ENCODE assay signal across 9 cellular contexts in genomic region chr1:8374356-8374755, GRCh38. TPM values are rescaled to one million over a fixed set of nuclear protein-coding genes. Genes with fewer than 3 reads are reported as not detected.
DNase-seq lines count a peak whose midpoint lies in the region; ATAC-seq and TF ChIP-seq lines count a peak whose summit lies in the region.
"Had no signal": no experiment of that assay in that cellular context is flagged by ENCODE, and none has a peak within 500 bp of the region (broad histone marks: within the 10 kb centered on the region; RNA-seq: fewer than 3 reads in every experiment).

No MANE protein-coding gene starts in this region.

- no peak overlapping the region for H3K4me3 Mint-ChIP-seq in activated T-cell treated with anti-CD3 and anti-CD28 coated beads, Interleukin-2, amount 50 U/mL, for 72 hours
- no peak overlapping the region for H3K4me3 Mint-ChIP-seq in mesothelial cell of epicardium

- no peak for DNase-seq in activated T-cell treated with anti-CD3 and anti-CD28 coated beads, Interleukin-2, amount 50 U/mL, for 72 hours
- DNase-seq in activated T-cell treated with anti-CD3 and anti-CD28 coated beads for 4 hours: no peak
- no peak for DNase-seq in colonic mucosa
- DNase-seq in mesothelial cell of epicardium (ENCODE audit: low spot score in 2 of 2, unreplicated experiment in 2 of 2): no peak
- DNase-seq in thyroid gland: peak in 1 of 2 donors; percentile 8
- no peak for DNase-seq in activated effector memory CD4-positive, alpha-beta T cell treated with anti-CD3 and anti-CD28 coated beads, Interleukin-2, amount 50 U/mL, for 16 hours
- no peak for DNase-seq in LoVo (ENCODE audit: low spot score)

- no peak for ATAC-seq in activated T-cell treated with anti-CD3 and anti-CD28 coated beads, Interleukin-2, amount 50 U/mL, for 72 hours (replicated peaks in 1 of 2)
- ATAC-seq in HG03442 (IDR thresholded peaks at IDR 0.05; ENCODE audit: unreplicated experiment): no peak

- H3K4me1 Mint-ChIP-seq in activated T-cell treated with anti-CD3 and anti-CD28 coated beads, Interleukin-2, amount 50 U/mL, for 72 hours (ENCODE audit: low read depth): peaks cover 44% of the 10 kb centered on the region
- peaks cover 87% of the 10 kb centered on the region for H3K4me1 Mint-ChIP-seq in mesothelial cell of epicardium

- H3K27ac Mint-ChIP-seq in activated T-cell treated with anti-CD3 and anti-CD28 coated beads, Interleukin-2, amount 50 U/mL, for 72 hours: peak overlapping the region; percentile 3
- peak overlapping the region; percentile 95 for H3K27ac Mint-ChIP-seq in mesothelial cell of epicardium

- WGBS in thyroid gland, 2 donors: 62 to 70% methylated on average over 5 of the region's 5 CpGs

- TF ChIP-seq CTCF in colonic mucosa (IDR thresholded peaks at IDR 0.05) (no peak), mesothelial cell of epicardium (IDR thresholded peaks at IDR 0.05; ENCODE audit: unreplicated experiment) (no peak), thyroid gland (IDR thresholded peaks at IDR 0.05) (no peak)

- H3K9ac ChIP-seq in colonic mucosa (ENCODE audit: low read depth in 2 of 2, low read length in 2 of 2): no peak overlapping the region

- H3K36me3 ChIP-seq in colonic mucosa (no peaks in the 10 kb centered on the region), thyroid gland (no peaks in the 10 kb centered on the region)

- H3K27me3 ChIP-seq in colonic mucosa (no peaks in the 10 kb centered on the region), thyroid gland (no peaks in the 10 kb centered on the region)

- H3K4me1 ChIP-seq in colonic mucosa (no peaks in the 10 kb centered on the region), thyroid gland (peaks cover 75 to 90% of the 10 kb centered on the region in 2 donors)

- H3K4me3 ChIP-seq in colonic mucosa (no peak overlapping the region), thyroid gland (replicated peaks in 1 of 3) (no peak overlapping the region)
- H3K4me3 ChIP-seq: A549 had no signal

- intact Hi-C loops in colonic mucosa (cut with DNase I) (no loop called here), thyroid gland (cut with DNase I) (loop anchor here (5.0 kb wide), 1 partner anchor 33 kb away; no protein-coding TSS in a partner anchor)

- TF ChIP-seq POLR2A in thyroid gland (IDR thresholded peaks at IDR 0.05): no peak

- H3K36me3 Mint-ChIP-seq in activated T-cell treated with anti-CD3 and anti-CD28 coated beads, Interleukin-2, amount 50 U/mL, for 72 hours (ENCODE audit: insufficient read depth in 2 of 2): no peaks in the 10 kb centered on the region
- no peaks in the 10 kb centered on the region for H3K36me3 Mint-ChIP-seq in mesothelial cell of epicardium

- H3K9me3 Mint-ChIP-seq in activated T-cell treated with anti-CD3 and anti-CD28 coated beads, Interleukin-2, amount 50 U/mL, for 72 hours: no peaks in the 10 kb centered on the region
- no peaks in the 10 kb centered on the region for H3K9me3 Mint-ChIP-seq in mesothelial cell of epicardium

- H3K27ac ChIP-seq in colonic mucosa (peak overlapping the region; percentile 49), thyroid gland (peak overlapping the region; percentile 60 to 86 (median 85))
- H3K27ac ChIP-seq: A549 had no signal

- H3K9me3 ChIP-seq in colonic mucosa (no peaks in the 10 kb centered on the region), thyroid gland (no peaks in the 10 kb centered on the region)
- H3K9me3 ChIP-seq: A549 had no signal

- no peaks in the 10 kb centered on the region for H3K27me3 Mint-ChIP-seq in activated T-cell treated with anti-CD3 and anti-CD28 coated beads, Interleukin-2, amount 50 U/mL, for 72 hours (ENCODE audit: low read depth)
- H3K27me3 Mint-ChIP-seq in mesothelial cell of epicardium (ENCODE audit: low read depth): no peaks in the 10 kb centered on the region

RNA-seq across cellular contexts. Expression of gene SLC45A1, which starts 56.4 kb away (rescaled TPM):
- under 1 TPM; 0.48 to 0.81 TPM for total RNA-seq in activated T-cell treated with anti-CD3 and anti-CD28 coated beads, Interleukin-2, amount 50 U/mL, for 72 hours
- total RNA-seq in colonic mucosa: under 1 TPM; 0.27 to 0.42 TPM
- 4.1 to 4.9 TPM (median 4.9 TPM) in 3 replicates for total RNA-seq in mesothelial cell of epicardium
- 1 to 10 TPM; 1.6 to 4.8 (median 3.0) TPM for total RNA-seq in thyroid gland
